1 cellular context compared by ENCODE assay signal in genomic region chr3:101803152-101803782, GRCh38.
TF ChIP-seq lines count a peak whose summit lies in the region.

No MANE protein-coding gene starts in this region.

TF ChIP-seq in HepG2, 621 proteins besides CTCF, POLR2A, EP300 and RAD21:
- no peak for TF ChIP-seq BORCS8-MEF2B (CRISPR knock-in tag; IDR thresholded peaks at IDR 0.05)
- TF ChIP-seq ZNF414 (CRISPR knock-in tag; IDR thresholded peaks at IDR 0.05) = no peak
- TF ChIP-seq FOXA3 (CRISPR knock-in tag; IDR thresholded peaks at IDR 0.05) = peak; percentile 66
- 0 out of 2 replicates have a peak, but pooled peaks have one; percentile 27 for TF ChIP-seq ZNF280D (CRISPR knock-in tag; IDR thresholded peaks at IDR 0.05)
- peak; percentile 57 for TF ChIP-seq STAG1 (CRISPR knock-in tag; IDR thresholded peaks at IDR 0.05)
- peak; percentile 52; the same call in 1 of the 2 replicates for TF ChIP-seq SMC3 (IDR thresholded peaks at IDR 0.05; ENCODE audit: low read length)
- no peak for TF ChIP-seq ARID4A (CRISPR knock-in tag; IDR thresholded peaks at IDR 0.05; ENCODE audit: borderline replicate concordance)
- no peak for TF ChIP-seq NONO (IDR thresholded peaks at IDR 0.05)
- TF ChIP-seq NONO (CRISPR knock-in tag; conservative IDR thresholded peaks at IDR 0.05) = no peak
- no peak for TF ChIP-seq FOXA1 (IDR thresholded peaks at IDR 0.05)
- peak; percentile 65; the same call in 1 of the 2 replicates for TF ChIP-seq FOXA1 (CRISPR knock-in tag; IDR thresholded peaks at IDR 0.05)
- no peak for TF ChIP-seq NR1H2 (CRISPR knock-in tag; IDR thresholded peaks at IDR 0.05; ENCODE audit: borderline replicate concordance, low read depth)
- TF ChIP-seq HMG20B (CRISPR knock-in tag; conservative IDR thresholded peaks at IDR 0.05) = no peak
- TF ChIP-seq ZNF34 (CRISPR knock-in tag; IDR thresholded peaks at IDR 0.05; ENCODE audit: borderline replicate concordance) = no peak
- TF ChIP-seq ZNF460 (CRISPR knock-in tag; IDR thresholded peaks at IDR 0.05; ENCODE audit: borderline replicate concordance) = peak; percentile 17; the same call in 1 of the 2 replicates
